8 cellular contexts compared by ENCODE assay signal in the genomic region with DNA sequence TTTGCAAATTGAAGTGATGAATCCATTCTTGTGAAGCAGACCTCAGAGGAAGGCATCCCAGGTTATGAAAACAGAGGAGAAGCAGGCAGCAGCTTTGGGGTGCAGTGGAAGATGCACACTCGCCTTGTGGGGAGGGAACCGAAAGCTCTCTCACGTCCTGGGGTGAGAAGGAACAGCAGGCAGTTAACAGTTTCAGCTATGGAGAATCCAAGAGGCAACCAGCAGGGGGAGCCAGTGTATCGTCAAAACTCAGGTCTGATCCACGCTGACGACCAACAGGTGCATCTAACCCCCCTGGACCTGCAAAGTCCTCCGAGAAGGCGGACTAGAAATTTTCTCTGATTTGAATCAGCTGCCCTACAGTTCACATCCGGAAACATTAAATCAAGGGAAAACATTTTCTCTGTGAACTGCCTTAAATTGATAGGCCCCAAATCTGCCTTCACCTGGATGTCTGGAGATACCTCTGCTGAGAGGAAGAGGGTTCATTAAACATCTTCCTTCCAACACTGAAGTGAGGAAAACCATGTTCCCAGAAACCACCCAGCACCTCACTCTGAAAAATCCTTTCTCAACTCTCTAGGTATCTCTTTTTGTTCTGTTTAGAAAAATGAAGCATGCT.
A peak's percentile ranks its signal among the peaks of the same experiment; 100 is the strongest.
DNase-seq lines count a peak whose midpoint lies in the region; ATAC-seq and TF ChIP-seq lines count a peak whose summit lies in the region.

No MANE protein-coding gene starts in this region.

- POLR2A ChIA-PET in OCI-LY7 (lab: Charles Lee) = no interaction called here

- H3K27ac Mint-ChIP-seq in activated T-cell treated with anti-CD3 and anti-CD28 coated beads, Interleukin-2, amount 50 U/mL, for 72 hours = no peak overlapping the region

- H3K4me2 ChIP-seq in OCI-LY7 (ENCODE audit: low read length) = no peak overlapping the region

- no peaks in the 10 kb centered on the region for H3K9me2 ChIP-seq in OCI-LY7 (ENCODE audit: insufficient read depth, low read length)

- TF ChIP-seq CTCF in HL-60 (IDR thresholded peaks at IDR 0.05; ENCODE audit: insufficient read depth, low read length) (peak; percentile 40), OCI-LY7 (conservative IDR thresholded peaks at IDR 0.05; ENCODE audit: low read length) (peak; percentile 78), fibroblast of villous mesenchyme (IDR thresholded peaks at IDR 0.05; ENCODE audit: insufficient read depth, low read depth, low read length) (peak; percentile 84), omental fat pad (IDR thresholded peaks at IDR 0.05) (peak in 1 of 3 donors; percentile 5), upper lobe of right lung (IDR thresholded peaks at IDR 0.05) (peak; percentile 67)

- no peaks in the 10 kb centered on the region for H3K9me3 ChIP-seq in OCI-LY7 (ENCODE audit: low read length)
- no peaks in the 10 kb centered on the region for H3K9me3 ChIP-seq in upper lobe of right lung

- peaks cover 73% of the 10 kb centered on the region for H3K27me3 Mint-ChIP-seq in activated T-cell treated with anti-CD3 and anti-CD28 coated beads, Interleukin-2, amount 50 U/mL, for 72 hours (ENCODE audit: low read depth)

- H4K20me1 ChIP-seq in OCI-LY7 (ENCODE audit: insufficient read depth, low read length) = no peaks in the 10 kb centered on the region

- H3K79me2 ChIP-seq in OCI-LY7 (ENCODE audit: insufficient read depth, low read depth, low read length) = no peaks in the 10 kb centered on the region

- H3K4me3 Mint-ChIP-seq in activated T-cell treated with anti-CD3 and anti-CD28 coated beads, Interleukin-2, amount 50 U/mL, for 72 hours = no peak overlapping the region

- no peaks in the 10 kb centered on the region for H3K9me3 Mint-ChIP-seq in activated T-cell treated with anti-CD3 and anti-CD28 coated beads, Interleukin-2, amount 50 U/mL, for 72 hours

- H3K36me3 ChIP-seq in OCI-LY7 (ENCODE audit: insufficient read depth, low read length) = no peaks in the 10 kb centered on the region
- H3K36me3 ChIP-seq in upper lobe of right lung = no peaks in the 10 kb centered on the region

- H3K27me3 ChIP-seq in HL-60 (ENCODE audit: insufficient read depth, poor library complexity, severe bottlenecking) (no peaks in the 10 kb centered on the region), upper lobe of right lung (peaks cover 7% of the 10 kb centered on the region)

- H3K4me1 Mint-ChIP-seq in activated T-cell treated with anti-CD3 and anti-CD28 coated beads, Interleukin-2, amount 50 U/mL, for 72 hours (ENCODE audit: low read depth) = peaks cover 11% of the 10 kb centered on the region

- H2AFZ ChIP-seq in OCI-LY7 (ENCODE audit: low read length) = no peak overlapping the region

- H3K36me3 Mint-ChIP-seq in activated T-cell treated with anti-CD3 and anti-CD28 coated beads, Interleukin-2, amount 50 U/mL, for 72 hours (ENCODE audit: insufficient read depth in 2 of 2) = no peaks in the 10 kb centered on the region

- H3K4me1 ChIP-seq in OCI-LY7 (ENCODE audit: insufficient read depth, low read length, poor library complexity, severe bottlenecking) (no peaks in the 10 kb centered on the region), upper lobe of right lung (peaks cover 4% of the 10 kb centered on the region)

- no TSS peak for BruUV-seq in OCI-LY7 (replicated peaks; lab: Mats Ljungman, UMichigan)

- intact Hi-C loops in OCI-LY7 (cut with micrococcal nuclease; ENCODE audit: unreplicated experiment) = loop anchor here (1.0 to 10.0 kb wide), 2 partner anchors 46 to 115 kb away; no protein-coding TSS in a partner anchor
- intact Hi-C loops in upper lobe of right lung (cut with DNase I) = no loop called here

- DNase-seq in DMS53 (lab: John Stamatoyannopoulos, UW) (peak; percentile 76), HL-60 (ENCODE audit: low read depth in 1 of 2, low spot score in 1 of 2) (peak; percentile 22 to 44), OCI-LY7 (ENCODE audit: low spot score) (peak; percentile 54), fibroblast of villous mesenchyme (ENCODE audit: low read depth) (peak; percentile 67), omental fat pad (ENCODE audit: low spot score) (peak; percentile 53), upper lobe of right lung (no peak)
- peak; percentile 71 to 80 for DNase-seq in activated T-cell treated with anti-CD3 and anti-CD28 coated beads, Interleukin-2, amount 50 U/mL, for 72 hours

- H3K4me3 ChIP-seq in HL-60 (replicated peaks; ENCODE audit: insufficient read depth, low read length) (no peak overlapping the region), OCI-LY7 (ENCODE audit: low read depth, low read length, poor library complexity, severe bottlenecking) (no peak overlapping the region), fibroblast of villous mesenchyme (ENCODE audit: low read depth, low read length) (no peak overlapping the region), upper lobe of right lung (no peak overlapping the region)

- ATAC-seq in GM21390 (IDR thresholded peaks at IDR 0.05; ENCODE audit: unreplicated experiment) = peak; percentile 91
- peak; percentile 75 to 77 for ATAC-seq in activated T-cell treated with anti-CD3 and anti-CD28 coated beads, Interleukin-2, amount 50 U/mL, for 72 hours (replicated peaks in 1 of 2)
- peak; percentile 50 for ATAC-seq in omental fat pad (ENCODE audit: low FRiP score)
- peak; percentile 89 for ATAC-seq in upper lobe of right lung

- no peak overlapping the region for H3K27ac ChIP-seq in HL-60 (replicated peaks)
- H3K27ac ChIP-seq in OCI-LY7 (ENCODE audit: low read depth, low read length, poor library complexity, severe bottlenecking) = no peak overlapping the region
- no peak overlapping the region for H3K27ac ChIP-seq in upper lobe of right lung

- CTCF ChIA-PET in OCI-LY7 (lab: Charles Lee; ENCODE audit: unreplicated experiment) = no interaction called here
